ENCODE assay signal across 10 cellular contexts in genomic region chr5:109693535-109694152, GRCh38. TPM values are rescaled to one million over a fixed set of nuclear protein-coding genes. Genes with fewer than 3 reads are reported as not detected.
A peak's percentile ranks its signal among the peaks of the same experiment; 100 is the strongest.
DNase-seq lines count a peak whose midpoint lies in the region; ATAC-seq and TF ChIP-seq lines count a peak whose summit lies in the region.
"Had no signal": no experiment of that assay in that cellular context is flagged by ENCODE, and none has a peak within 500 bp of the region (broad histone marks: within the 10 kb centered on the region; RNA-seq: fewer than 3 reads in every experiment).

No MANE protein-coding gene starts in this region.

- H3K4me1 ChIP-seq in OCI-LY1 (ENCODE audit: insufficient read depth, low read length, severe bottlenecking): peaks cover 47% of the 10 kb centered on the region
- H3K4me1 ChIP-seq in psoas muscle: peaks cover 65% of the 10 kb centered on the region
- H3K4me1 ChIP-seq in Peyer's patch: peaks cover 0 to 54% (median 17%) of the 10 kb centered on the region in 4 donors

- H2AFZ ChIP-seq in OCI-LY1 (ENCODE audit: low read length): no peak overlapping the region

- peaks cover 70% of the 10 kb centered on the region for H3K79me2 ChIP-seq in OCI-LY1 (ENCODE audit: insufficient read depth, low read length)

- no peaks in the 10 kb centered on the region for H3F3A ChIP-seq in OCI-LY1 (ENCODE audit: insufficient read depth, low read length)

- ATAC-seq in psoas muscle (no peak), HG02763 (IDR thresholded peaks at IDR 0.05; ENCODE audit: unreplicated experiment) (no peak)

- H3K27me3 ChIP-seq in OCI-LY1 (ENCODE audit: insufficient read depth, low read length) (no peaks in the 10 kb centered on the region), psoas muscle (ENCODE audit: insufficient read depth in 3 of 3, low read length in 2 of 3) (no peaks in the 10 kb centered on the region), Peyer's patch (no peaks in the 10 kb centered on the region)
- H3K27me3 ChIP-seq: SJSA1 had no signal

- TF ChIP-seq POLR2A in Peyer's patch (IDR thresholded peaks at IDR 0.05): no peak

- intact Hi-C loops in psoas muscle (cut with DNase I): loop anchor here (5.0 to 10.0 kb wide), 3 partner anchors 61 to 149 kb away; no protein-coding TSS in a partner anchor

- peak overlapping the region; percentile 11; the same call in 1 of the 2 replicates for H3K4me3 ChIP-seq in GM12865 (ENCODE audit: low read depth, low read length)
- H3K4me3 ChIP-seq in OCI-LY1 (ENCODE audit: low read depth, low read length, poor library complexity, severe bottlenecking): peak overlapping the region; percentile 98
- no peak overlapping the region for H3K4me3 ChIP-seq in epithelial cell of esophagus (ENCODE audit: low read length)
- peak overlapping the region; percentile 48 for H3K4me3 ChIP-seq in psoas muscle
- no peak overlapping the region for H3K4me3 ChIP-seq in Peyer's patch
- H3K4me3 ChIP-seq: SJSA1 had no signal

- H3K9me3 ChIP-seq in OCI-LY1 (ENCODE audit: low read length): no peaks in the 10 kb centered on the region
- H3K9me3 ChIP-seq in psoas muscle: no peaks in the 10 kb centered on the region
- no peaks in the 10 kb centered on the region for H3K9me3 ChIP-seq in Peyer's patch

- no peak overlapping the region for H3K27ac ChIP-seq in OCI-LY1 (ENCODE audit: low read depth, low read length, poor library complexity, severe bottlenecking)
- peak overlapping the region; percentile 95 for H3K27ac ChIP-seq in psoas muscle
- H3K27ac ChIP-seq in Peyer's patch: peak overlapping the region in 2 of 4 donors; percentile 4 to 13
- H3K27ac ChIP-seq: SJSA1 had no signal

- peaks cover 27% of the 10 kb centered on the region for H3K36me3 ChIP-seq in OCI-LY1 (ENCODE audit: insufficient read depth, low read length)
- no peaks in the 10 kb centered on the region for H3K36me3 ChIP-seq in psoas muscle (ENCODE audit: insufficient read depth in 1 of 2, low read depth in 1 of 2)
- no peaks in the 10 kb centered on the region for H3K36me3 ChIP-seq in Peyer's patch

- no peaks in the 10 kb centered on the region for H3K9me2 ChIP-seq in OCI-LY1 (ENCODE audit: low read depth, low read length)

- WGBS in psoas muscle, 3 donors: 31 to 35% (median 35%) methylated on average over 4 of the region's 4 CpGs

- H3K9ac ChIP-seq in OCI-LY1 (ENCODE audit: low read length): no peak overlapping the region

- no peak for TF ChIP-seq CTCF in GM12865 (IDR thresholded peaks at IDR 0.05; ENCODE audit: insufficient read depth, low read depth, low read length, missing control alignments)
- no peak for TF ChIP-seq CTCF in OCI-LY1 (IDR thresholded peaks at IDR 0.05; ENCODE audit: low read length)
- no peak for TF ChIP-seq CTCF in epithelial cell of esophagus (IDR thresholded peaks at IDR 0.05; ENCODE audit: insufficient read depth, low read depth, low read length, missing control alignments)
- no peak for TF ChIP-seq CTCF in psoas muscle (IDR thresholded peaks at IDR 0.05)
- TF ChIP-seq CTCF in Peyer's patch (IDR thresholded peaks at IDR 0.05): no peak

- no peak for DNase-seq in GM12865 (ENCODE audit: low read depth)
- peak; percentile 60 for DNase-seq in epithelial cell of esophagus (ENCODE audit: low read depth)
- no peak for DNase-seq in psoas muscle
- DNase-seq in AG08395 (ENCODE audit: low spot score): no peak
- DNase-seq in T1000 (lab: John Stamatoyannopoulos, UW): no peak
- DNase-seq in Peyer's patch: no peak
- DNase-seq: NCI-H1436 treated with DMSO at 0.1 percent for 48 hours had no signal

- peak overlapping the region; percentile 45 for H3K4me2 ChIP-seq in OCI-LY1 (ENCODE audit: low read length)

- no peaks in the 10 kb centered on the region for H4K20me1 ChIP-seq in OCI-LY1 (ENCODE audit: insufficient read depth, low read length)

RNA-seq across cellular contexts. Expression of gene MAN2A1, which starts 3.9 kb away (rescaled TPM):
- total RNA-seq in psoas muscle: 10 to 100 TPM; 12.8 to 18.3 (median 15.7) TPM
- 10 to 100 TPM in 1 of 3 donors, 1 to 10 TPM in 2; 4.2 to 10.3 (median 7.1) TPM for polyA plus RNA-seq in psoas muscle
- 100 to 1,000 TPM in 2 of 4 donors, 10 to 100 TPM in 2; 52.8 to 112 (median 95.3) TPM for total RNA-seq in Peyer's patch

Comparison
In these comparisons a context has a peak if more than half of its experiments do, and no peak if none do; other contexts are left out.
1. H3K4me3 ChIP-seq: peak in GM12865 (single experiment), OCI-LY1 (single experiment) and psoas muscle (single experiment); none in epithelial cell of esophagus (single experiment) and Peyer's patch (0 of 4).